Comparison of ENCODE assay signal across 8 cellular contexts in genomic region chr2:155377178-155377780, GRCh38.
DNase-seq lines count a peak whose midpoint lies in the region; ATAC-seq, FAIRE-seq and TF ChIP-seq lines count a peak whose summit lies in the region.

No MANE protein-coding gene starts in this region.

- no peak overlapping the region for H3K4me3 ChIP-seq in A549
- H3K4me3 ChIP-seq in astrocyte of the cerebellum (ENCODE audit: low read depth, low read length), result no peak overlapping the region

- H3K4me2 ChIP-seq in A549, result no peak overlapping the region

- TF ChIP-seq CTCF in A549 (IDR thresholded peaks at IDR 0.05) (peak; percentile 62), astrocyte of the cerebellum (IDR thresholded peaks at IDR 0.05; ENCODE audit: low read depth, low read length, missing control alignments) (no peak)

- no peak for FAIRE-seq in A549 (lab: Jason Lieb, UNC)

- TF ChIP-seq POLR2A in A549 (IDR thresholded peaks at IDR 0.05; ENCODE audit: low read length), result no peak

- CTCF ChIA-PET in A549 (lab: Yijun Ruan, JAX), result interaction anchor here (0.7 to 2.4 kb wide), 9 partner anchors 8 to 1959 kb away, joined by 3 to 7 read pairs (median 3); no protein-coding TSS in a partner anchor

- DNase-seq in A549 (ENCODE audit: low read depth in 1 of 2, low spot score in 1 of 2), result peak in 1 of 2 experiments; percentile 31
- DNase-seq in NCI-H2081 (lab: John Stamatoyannopoulos, UW), result peak; percentile 28 to 54
- DNase-seq in astrocyte of the cerebellum (ENCODE audit: low read depth), result peak; percentile 18
- peak; percentile 56 for DNase-seq in medulla oblongata (ENCODE audit: extremely low spot score)
- no peak for DNase-seq in germinal center (ENCODE audit: low spot score)
- no peak for DNase-seq in NCI-H187 treated with DMSO at 0.1 percent for 48 hours (lab: John Stamatoyannopoulos, UW)
- DNase-seq in activated CD4-positive, alpha-beta T cell treated with anti-CD3 and anti-CD28 coated beads for 4 hours, result no peak

- H3K9me3 ChIP-seq in A549, result no peaks in the 10 kb centered on the region

- POLR2A ChIA-PET in A549 (lab: Yijun Ruan, JAX), result no interaction called here

- no peak overlapping the region for H3K27ac ChIP-seq in A549

- WGBS in A549 (ENCODE audit: missing lambda C conversion rate), result 54% methylated on average over 6 of the region's 6 CpGs

- no peaks in the 10 kb centered on the region for H3K4me1 ChIP-seq in A549

- in situ Hi-C loops in astrocyte of the cerebellum (cut with HindIII; ENCODE audit: low sequenced_read_pairs), result loop anchor here (5.0 to 25.0 kb wide), 2 partner anchors 1210 to 1815 kb away; no protein-coding TSS in a partner anchor

- ATAC-seq in A549, result peak in 1 of 2 experiments; percentile 55; a peak in 2 of 6 replicates
- peak; percentile 53 for ATAC-seq in GM18502 (IDR thresholded peaks at IDR 0.05; ENCODE audit: poor library complexity, unreplicated experiment)

- peak; percentile 55 to 69 for TF ChIP-seq RAD21 in A549 (conservative IDR thresholded peaks at IDR 0.05 in 1 of 2, IDR thresholded peaks at IDR 0.05 in 1 of 2)

- no peak for TF ChIP-seq EP300 in A549 (IDR thresholded peaks at IDR 0.05)

TF ChIP-seq in A549, 52 proteins besides CTCF, POLR2A, EP300 and RAD21:
- peak; percentile 56; the same call in 2 of the 3 replicates for TF ChIP-seq SMC3 (IDR thresholded peaks at IDR 0.05)
- TF ChIP-seq EHF (CRISPR knock-in tag; IDR thresholded peaks at IDR 0.05), result no peak
- TF ChIP-seq NFE2L2 (conservative IDR thresholded peaks at IDR 0.05; ENCODE audit: low read length), result no peak

Comparison
In these comparisons a context has a peak if more than half of its experiments do, and no peak if none do; other contexts are left out.
1. DNase-seq: peak in NCI-H2081 (2 of 2), astrocyte of the cerebellum (single experiment) and medulla oblongata (single experiment); none in germinal center (single experiment), NCI-H187 treated with DMSO at 0.1 percent for 48 hours (single experiment) and activated CD4-positive, alpha-beta T cell treated with anti-CD3 and anti-CD28 coated beads for 4 hours (0 of 2).